In the genomic region with DNA sequence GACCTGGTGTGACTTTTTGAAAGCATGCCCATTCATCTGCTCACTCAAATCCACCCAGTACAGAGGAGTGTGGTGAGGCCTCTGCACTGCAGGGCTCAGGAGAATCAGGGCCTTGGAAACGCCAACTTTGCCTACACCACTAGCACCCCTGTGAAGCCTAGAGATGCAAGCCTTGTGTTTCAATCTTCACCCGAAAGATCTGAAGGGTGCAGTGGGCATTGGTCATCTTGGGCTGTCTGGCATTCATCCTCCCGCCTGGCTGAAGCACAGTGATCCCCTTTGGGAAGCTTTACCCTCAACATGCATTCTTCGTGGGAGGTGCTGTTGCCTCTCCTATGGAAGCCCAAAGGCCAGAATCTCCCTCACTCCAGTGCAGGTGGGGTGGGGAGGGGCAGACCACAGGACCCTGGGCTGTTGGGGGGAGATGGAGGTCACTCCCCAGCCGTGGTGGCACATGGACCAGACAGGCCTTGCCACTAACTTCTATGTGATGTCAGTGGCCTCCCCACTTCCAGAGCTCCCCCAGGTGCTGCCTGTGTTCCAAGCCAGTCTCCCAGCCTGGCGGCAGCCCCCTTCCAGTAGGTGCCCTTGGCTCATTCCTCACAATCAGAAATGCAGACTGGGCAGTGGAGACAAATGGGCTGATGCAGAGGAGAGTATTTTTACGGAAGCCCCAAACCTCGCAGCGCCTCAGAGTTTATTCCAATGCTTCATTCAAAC, we compare ENCODE assay signal across 21 cellular contexts.
"Had no signal": no experiment of that assay in that cellular context is flagged by ENCODE, and none has a peak within 500 bp of the region (broad histone marks: within the 10 kb centered on the region; RNA-seq: fewer than 3 reads in every experiment).

No MANE protein-coding gene starts in this region.

- H3K27ac ChIP-seq: brain microvascular endothelial cell, colonic mucosa, lower lobe of right lung, neutrophil, tibial nerve had no signal

- H3K4me1 ChIP-seq: colonic mucosa, lower lobe of right lung had no signal

- H3K4me3 ChIP-seq: colonic mucosa, lower lobe of right lung, tibial nerve had no signal

- H3K27me3 ChIP-seq: brain microvascular endothelial cell, colonic mucosa, neutrophil, tibial nerve had no signal

- H3K9me3 ChIP-seq: colonic mucosa, lower lobe of right lung, neutrophil, tibial nerve had no signal

- DNase-seq: activated CD4-positive, alpha-beta T cell treated with anti-CD3 and anti-CD28 coated beads, Interleukin-2, amount 10 ng/mL, durations not matched to agents 24 days and 14 days; activated CD4-positive, CD25-positive, alpha-beta regulatory T cell; activated CD8-positive, alpha-beta T cell treated with anti-CD3 and anti-CD28 coated beads for 36 hours; activated naive CD4-positive, alpha-beta T cell treated with anti-CD3 and anti-CD28 coated beads, Interleukin-2, amount 10 ng/mL, durations not matched to agents 7 days and 5 days; activated naive CD8-positive, alpha-beta T cell treated with anti-CD3 and anti-CD28 coated beads, Interleukin-2, amount 50 U/mL, for 24 hours; aorta; brain microvascular endothelial cell; colonic mucosa; hypothalamus; islet precursor cell; left colon; lower lobe of right lung; natural killer cell; posterior cingulate gyrus; stimulated activated CD4-positive, alpha-beta T cell treated with anti-CD3 and anti-CD28 coated beads, Interleukin-12 subunit alpha, Interleukin-12 subunit beta, amount 100 ng/mL, for 4 hours; stimulated activated CD4-positive, alpha-beta T cell treated with anti-CD3 and anti-CD28 coated beads, Interleukin-1b, Interleukin-23, amount 100 ng/mL, for 48 hours; stimulated activated naive CD4-positive, alpha-beta T cell treated with Interleukin-2 at 50 U/mL for 16 hours; substantia nigra; T1000 had no signal

- ATAC-seq: activated CD8-positive, alpha-beta T cell treated with anti-CD3 and anti-CD28 coated beads for 36 hours; activated naive CD8-positive, alpha-beta T cell treated with anti-CD3 and anti-CD28 coated beads, Interleukin-2, amount 50 U/mL, for 24 hours; left colon had no signal

- H3K36me3 ChIP-seq: brain microvascular endothelial cell, colonic mucosa, lower lobe of right lung, neutrophil, tibial nerve had no signal
